24 cellular contexts compared by ENCODE assay signal in the genomic region with DNA sequence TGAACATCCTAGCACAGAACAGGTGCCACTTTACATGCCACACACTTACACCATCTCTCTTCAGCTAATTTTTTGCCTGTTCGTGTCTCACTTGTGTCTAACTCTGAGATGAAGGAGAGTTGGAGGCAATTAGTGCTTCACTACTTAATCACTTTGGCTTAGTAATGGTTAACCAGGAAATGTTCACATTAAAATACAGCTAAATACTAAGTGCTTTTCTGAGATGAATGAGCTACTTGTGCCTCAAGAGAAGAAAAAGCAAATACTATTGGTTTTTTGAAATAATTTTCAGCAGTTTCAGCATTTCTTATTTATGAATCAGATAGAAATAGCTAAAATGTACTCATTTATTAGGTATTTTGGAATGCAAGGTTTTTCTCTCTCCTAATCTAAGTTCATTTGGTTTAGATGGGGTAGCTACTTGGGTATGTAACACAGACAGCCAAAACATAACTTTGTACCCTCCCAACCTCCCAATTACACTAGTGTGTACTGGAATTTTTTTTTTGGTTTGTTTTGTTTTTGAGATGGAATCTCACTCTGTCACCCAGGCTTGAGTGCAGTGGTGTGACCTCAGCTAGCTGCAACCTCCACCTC.
"Had no signal": no experiment of that assay in that cellular context is flagged by ENCODE, and none has a peak within 500 bp of the region (broad histone marks: within the 10 kb centered on the region; RNA-seq: fewer than 3 reads in every experiment).

No MANE protein-coding gene starts in this region.

- H3K9me3 ChIP-seq: colonic mucosa, prostate gland, right atrium auricular region, testis, upper lobe of right lung, uterus had no signal

- H3K27ac ChIP-seq: colonic mucosa, esophagus squamous epithelium, neural progenitor cell, prostate gland, right atrium auricular region, testis, tibial nerve, upper lobe of right lung, uterus had no signal

- DNase-seq: colonic mucosa; effector CD8-positive, alpha-beta T cell; erythroblast; esophagus squamous epithelium; hypothalamus; immature natural killer cell; mesenchymal stem cell; mucosa of descending colon; naive B cell; stimulated activated CD4-positive, alpha-beta T cell treated with anti-CD3 and anti-CD28 coated beads, Interleukin-12 subunit alpha, Interleukin-12 subunit beta, amount 100 ng/mL, for 4 hours; stimulated activated CD4-positive, alpha-beta T cell treated with anti-CD3 and anti-CD28 coated beads, Interleukin-1b, Interleukin-23, amount 100 ng/mL, for 48 hours; stimulated activated CD4-positive, alpha-beta T cell treated with anti-CD3 and anti-CD28 coated beads, Interleukin-4, amount 100 ng/mL, for 1 hour; stimulated activated naive CD8-positive, alpha-beta T cell treated with anti-CD3 and anti-CD28 coated beads, Interleukin-15, Interleukin-2, amounts not matched to agents 100 U/mL and 50 U/mL, for 24 hours; substantia nigra; testis; upper lobe of right lung; uterus had no signal

- H3K4me3 ChIP-seq: colonic mucosa, esophagus squamous epithelium, mucosa of descending colon, neural progenitor cell, prostate gland, right atrium auricular region, smooth muscle cell, testis, tibial nerve, upper lobe of right lung, uterus had no signal

- H3K27me3 ChIP-seq: colonic mucosa, esophagus squamous epithelium, neural progenitor cell, right atrium auricular region, testis, tibial nerve, upper lobe of right lung, uterus had no signal

- H3K4me1 ChIP-seq: colonic mucosa, esophagus squamous epithelium, neural progenitor cell, prostate gland, right atrium auricular region, testis, tibial nerve, upper lobe of right lung, uterus had no signal

- ATAC-seq: mucosa of descending colon; sciatic nerve; stimulated activated effector memory CD8-positive, alpha-beta T cell treated with anti-CD3 and anti-CD28 coated beads, Interleukin-12 subunit alpha, Interleukin-12 subunit beta, amount 100 ng/mL, for 72 hours; stimulated activated naive CD8-positive, alpha-beta T cell treated with anti-CD3 and anti-CD28 coated beads, Interleukin-15, Interleukin-2, amounts not matched to agents 100 U/mL and 50 U/mL, for 24 hours; upper lobe of right lung had no signal

- H3K36me3 ChIP-seq: colonic mucosa, esophagus squamous epithelium, neural progenitor cell, prostate gland, right atrium auricular region, tibial nerve, upper lobe of right lung, uterus had no signal
